Comparison of ENCODE assay signal across 1 cellular context in genomic region chr7:94133460-94133859, GRCh38.
TF ChIP-seq lines count a peak whose summit lies in the region.

No MANE protein-coding gene starts in this region.

TF ChIP-seq in GM12878, 131 proteins besides CTCF, POLR2A, EP300 and RAD21 (continued from another document and continues in another):
- TF ChIP-seq ZNF687 (IDR thresholded peaks at IDR 0.05): 0 out of 2 replicates have a peak, but pooled peaks have one; percentile 31
- no peak for TF ChIP-seq SREBF1 (IDR thresholded peaks at IDR 0.05; ENCODE audit: low read length)
- TF ChIP-seq IKZF1 (conservative IDR thresholded peaks at IDR 0.05): peak; percentile 85
- TF ChIP-seq, protein P1, sequence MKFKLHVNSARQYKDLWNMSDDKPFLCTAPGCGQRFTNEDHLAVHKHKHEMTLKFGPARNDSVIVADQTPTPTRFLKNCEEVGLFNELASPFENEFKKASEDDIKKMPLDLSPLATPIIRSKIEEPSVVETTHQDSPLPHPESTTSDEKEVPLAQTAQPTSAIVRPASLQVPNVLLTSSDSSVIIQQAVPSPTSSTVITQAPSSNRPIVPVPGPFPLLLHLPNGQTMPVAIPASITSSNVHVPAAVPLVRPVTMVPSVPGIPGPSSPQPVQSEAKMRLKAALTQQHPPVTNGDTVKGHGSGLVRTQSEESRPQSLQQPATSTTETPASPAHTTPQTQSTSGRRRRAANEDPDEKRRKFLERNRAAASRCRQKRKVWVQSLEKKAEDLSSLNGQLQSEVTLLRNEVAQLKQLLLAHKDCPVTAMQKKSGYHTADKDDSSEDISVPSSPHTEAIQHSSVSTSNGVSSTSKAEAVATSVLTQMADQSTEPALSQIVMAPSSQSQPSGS (IDR thresholded peaks at IDR 0.05; ENCODE audit: low read length): 0 out of 2 replicates have a peak, but pooled peaks have one; percentile 24
- TF ChIP-seq GATAD2B (conservative IDR thresholded peaks at IDR 0.05; ENCODE audit: low read depth): peak; percentile 78; the same call in 1 of the 2 replicates
- peak; percentile 17; the same call in 1 of the 2 replicates for TF ChIP-seq BACH1 (IDR thresholded peaks at IDR 0.05; ENCODE audit: borderline replicate concordance)
- TF ChIP-seq, protein P2, sequence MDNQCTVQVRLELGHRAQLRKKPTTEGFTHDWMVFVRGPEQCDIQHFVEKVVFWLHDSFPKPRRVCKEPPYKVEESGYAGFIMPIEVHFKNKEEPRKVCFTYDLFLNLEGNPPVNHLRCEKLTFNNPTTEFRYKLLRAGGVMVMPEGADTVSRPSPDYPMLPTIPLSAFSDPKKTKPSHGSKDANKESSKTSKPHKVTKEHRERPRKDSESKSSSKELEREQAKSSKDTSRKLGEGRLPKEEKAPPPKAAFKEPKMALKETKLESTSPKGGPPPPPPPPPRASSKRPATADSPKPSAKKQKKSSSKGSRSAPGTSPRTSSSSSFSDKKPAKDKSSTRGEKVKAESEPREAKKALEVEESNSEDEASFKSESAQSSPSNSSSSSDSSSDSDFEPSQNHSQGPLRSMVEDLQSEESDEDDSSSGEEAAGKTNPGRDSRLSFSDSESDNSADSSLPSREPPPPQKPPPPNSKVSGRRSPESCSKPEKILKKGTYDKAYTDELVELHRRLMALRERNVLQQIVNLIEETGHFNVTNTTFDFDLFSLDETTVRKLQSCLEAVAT (IDR thresholded peaks at IDR 0.05): peak; percentile 35; the same call in 1 of the 2 replicates
- peak; percentile 74 for TF ChIP-seq SKIL (IDR thresholded peaks at IDR 0.05; ENCODE audit: low read depth, poor library complexity, severe bottlenecking)
- TF ChIP-seq, protein P3, sequence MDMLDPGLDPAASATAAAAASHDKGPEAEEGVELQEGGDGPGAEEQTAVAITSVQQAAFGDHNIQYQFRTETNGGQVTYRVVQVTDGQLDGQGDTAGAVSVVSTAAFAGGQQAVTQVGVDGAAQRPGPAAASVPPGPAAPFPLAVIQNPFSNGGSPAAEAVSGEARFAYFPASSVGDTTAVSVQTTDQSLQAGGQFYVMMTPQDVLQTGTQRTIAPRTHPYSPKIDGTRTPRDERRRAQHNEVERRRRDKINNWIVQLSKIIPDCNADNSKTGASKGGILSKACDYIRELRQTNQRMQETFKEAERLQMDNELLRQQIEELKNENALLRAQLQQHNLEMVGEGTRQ (IDR thresholded peaks at IDR 0.05; ENCODE audit: borderline replicate concordance, low read depth, low read length): no peak
- TF ChIP-seq IKZF2 (IDR thresholded peaks at IDR 0.05): peak; percentile 95
- TF ChIP-seq SP1 (IDR thresholded peaks at IDR 0.05; ENCODE audit: low read depth, low read length): no peak
- TF ChIP-seq, protein P4, sequence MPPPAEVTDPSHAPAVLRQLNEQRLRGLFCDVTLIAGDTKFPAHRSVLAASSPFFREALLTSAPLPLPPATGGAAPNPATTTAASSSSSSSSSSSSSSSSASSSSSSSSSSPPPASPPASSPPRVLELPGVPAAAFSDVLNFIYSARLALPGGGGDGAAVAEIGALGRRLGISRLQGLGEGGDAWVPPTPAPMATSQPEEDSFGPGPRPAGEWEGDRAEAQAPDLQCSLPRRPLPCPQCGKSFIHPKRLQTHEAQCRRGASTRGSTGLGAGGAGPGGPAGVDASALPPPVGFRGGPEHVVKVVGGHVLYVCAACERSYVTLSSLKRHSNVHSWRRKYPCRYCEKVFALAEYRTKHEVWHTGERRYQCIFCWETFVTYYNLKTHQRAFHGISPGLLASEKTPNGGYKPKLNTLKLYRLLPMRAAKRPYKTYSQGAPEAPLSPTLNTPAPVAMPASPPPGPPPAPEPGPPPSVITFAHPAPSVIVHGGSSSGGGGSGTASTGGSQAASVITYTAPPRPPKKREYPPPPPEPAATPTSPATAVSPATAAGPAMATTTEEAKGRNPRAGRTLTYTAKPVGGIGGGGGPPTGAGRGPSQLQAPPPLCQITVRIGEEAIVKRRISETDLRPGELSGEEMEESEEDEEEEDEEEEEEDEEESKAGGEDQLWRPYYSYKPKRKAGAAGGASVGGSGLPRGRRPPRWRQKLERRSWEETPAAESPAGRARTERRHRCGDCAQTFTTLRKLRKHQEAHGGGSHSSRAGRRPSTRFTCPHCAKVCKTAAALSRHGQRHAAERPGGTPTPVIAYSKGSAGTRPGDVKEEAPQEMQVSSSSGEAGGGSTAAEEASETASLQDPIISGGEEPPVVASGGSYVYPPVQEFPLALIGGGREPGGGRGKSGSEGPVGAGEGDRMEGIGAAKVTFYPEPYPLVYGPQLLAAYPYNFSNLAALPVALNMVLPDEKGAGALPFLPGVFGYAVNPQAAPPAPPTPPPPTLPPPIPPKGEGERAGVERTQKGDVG (CRISPR knock-in tag; IDR thresholded peaks at IDR 0.05): no peak
- TF ChIP-seq ZNF384 (IDR thresholded peaks at IDR 0.05; ENCODE audit: borderline replicate concordance, low read depth, low read length): no peak
- no peak for TF ChIP-seq NFYA (IDR thresholded peaks at IDR 0.05; ENCODE audit: borderline replicate concordance, low read depth, low read length)
- TF ChIP-seq POLR2AphosphoS5 (IDR thresholded peaks at IDR 0.05; ENCODE audit: low read length): no peak
- no peak for TF ChIP-seq ZNF24 (IDR thresholded peaks at IDR 0.05)
- TF ChIP-seq SREBF2 (IDR thresholded peaks at IDR 0.05; ENCODE audit: low read length): no peak
- TF ChIP-seq SMAD1 (IDR thresholded peaks at IDR 0.05; ENCODE audit: low read depth, partially characterized antibody): peak; percentile 72
- TF ChIP-seq, protein P5, sequence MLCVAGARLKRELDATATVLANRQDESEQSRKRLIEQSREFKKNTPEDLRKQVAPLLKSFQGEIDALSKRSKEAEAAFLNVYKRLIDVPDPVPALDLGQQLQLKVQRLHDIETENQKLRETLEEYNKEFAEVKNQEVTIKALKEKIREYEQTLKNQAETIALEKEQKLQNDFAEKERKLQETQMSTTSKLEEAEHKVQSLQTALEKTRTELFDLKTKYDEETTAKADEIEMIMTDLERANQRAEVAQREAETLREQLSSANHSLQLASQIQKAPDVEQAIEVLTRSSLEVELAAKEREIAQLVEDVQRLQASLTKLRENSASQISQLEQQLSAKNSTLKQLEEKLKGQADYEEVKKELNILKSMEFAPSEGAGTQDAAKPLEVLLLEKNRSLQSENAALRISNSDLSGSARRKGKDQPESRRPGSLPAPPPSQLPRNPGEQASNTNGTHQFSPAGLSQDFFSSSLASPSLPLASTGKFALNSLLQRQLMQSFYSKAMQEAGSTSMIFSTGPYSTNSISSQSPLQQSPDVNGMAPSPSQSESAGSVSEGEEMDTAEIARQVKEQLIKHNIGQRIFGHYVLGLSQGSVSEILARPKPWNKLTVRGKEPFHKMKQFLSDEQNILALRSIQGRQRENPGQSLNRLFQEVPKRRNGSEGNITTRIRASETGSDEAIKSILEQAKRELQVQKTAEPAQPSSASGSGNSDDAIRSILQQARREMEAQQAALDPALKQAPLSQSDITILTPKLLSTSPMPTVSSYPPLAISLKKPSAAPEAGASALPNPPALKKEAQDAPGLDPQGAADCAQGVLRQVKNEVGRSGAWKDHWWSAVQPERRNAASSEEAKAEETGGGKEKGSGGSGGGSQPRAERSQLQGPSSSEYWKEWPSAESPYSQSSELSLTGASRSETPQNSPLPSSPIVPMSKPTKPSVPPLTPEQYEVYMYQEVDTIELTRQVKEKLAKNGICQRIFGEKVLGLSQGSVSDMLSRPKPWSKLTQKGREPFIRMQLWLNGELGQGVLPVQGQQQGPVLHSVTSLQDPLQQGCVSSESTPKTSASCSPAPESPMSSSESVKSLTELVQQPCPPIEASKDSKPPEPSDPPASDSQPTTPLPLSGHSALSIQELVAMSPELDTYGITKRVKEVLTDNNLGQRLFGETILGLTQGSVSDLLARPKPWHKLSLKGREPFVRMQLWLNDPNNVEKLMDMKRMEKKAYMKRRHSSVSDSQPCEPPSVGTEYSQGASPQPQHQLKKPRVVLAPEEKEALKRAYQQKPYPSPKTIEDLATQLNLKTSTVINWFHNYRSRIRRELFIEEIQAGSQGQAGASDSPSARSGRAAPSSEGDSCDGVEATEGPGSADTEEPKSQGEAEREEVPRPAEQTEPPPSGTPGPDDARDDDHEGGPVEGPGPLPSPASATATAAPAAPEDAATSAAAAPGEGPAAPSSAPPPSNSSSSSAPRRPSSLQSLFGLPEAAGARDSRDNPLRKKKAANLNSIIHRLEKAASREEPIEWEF (IDR thresholded peaks at IDR 0.05; ENCODE audit: insufficient replicate concordance, low read depth, low read length): peak; percentile 80
- peak; percentile 46; the same call in 1 of the 2 replicates for TF ChIP-seq BMI1 (IDR thresholded peaks at IDR 0.05; ENCODE audit: borderline replicate concordance)
- TF ChIP-seq CBX5 (IDR thresholded peaks at IDR 0.05; ENCODE audit: low read depth): no peak
- peak in 1 of 2 experiments; percentile 45; a peak in 1 of 4 replicates for TF ChIP-seq BHLHE40 (IDR thresholded peaks at IDR 0.05; ENCODE audit: borderline replicate concordance in 1 of 2, low read depth in 2 of 2, low read length in 1 of 2)
- TF ChIP-seq HSF1 (IDR thresholded peaks at IDR 0.05; ENCODE audit: low read depth, low read length): peak; percentile 62; the same call in 1 of the 2 replicates
- no peak for TF ChIP-seq PBX3 (IDR thresholded peaks at IDR 0.05; ENCODE audit: insufficient replicate concordance, low read depth, low read length)
- TF ChIP-seq GABPA (IDR thresholded peaks at IDR 0.05; ENCODE audit: low read depth): no peak
- no peak for TF ChIP-seq ZNF217 (IDR thresholded peaks at IDR 0.05)
- TF ChIP-seq EZH2 (IDR thresholded peaks at IDR 0.05; ENCODE audit: borderline replicate concordance, control insufficient read depth, low read depth, low read length): no peak
- no peak; the same call in 1 of the 2 replicates for TF ChIP-seq ESRRA (IDR thresholded peaks at IDR 0.05; ENCODE audit: low read length)
- TF ChIP-seq FOXK2 (IDR thresholded peaks at IDR 0.05): no peak
- TF ChIP-seq IRF4 (IDR thresholded peaks at IDR 0.05; ENCODE audit: low read depth, low read length): peak; percentile 42; the same call in 1 of the 2 replicates
